ENCODE assay signal across 26 cellular contexts in genomic region chr7:75699993-75700392, GRCh38.
"Had no signal": no experiment of that assay in that cellular context is flagged by ENCODE, and none has a peak within 500 bp of the region (broad histone marks: within the 10 kb centered on the region; RNA-seq: fewer than 3 reads in every experiment).

No MANE protein-coding gene starts in this region.

- H2AFZ ChIP-seq: PC-9 had no signal

- H3K4me1 Mint-ChIP-seq: activated CD4-positive, alpha-beta T cell treated with anti-CD3 and anti-CD28 coated beads, Interleukin-2, amount 10 ng/mL, durations not matched to agents 24 days and 14 days; activated T-helper 17 cell treated with anti-CD3 and anti-CD28 coated beads, Interleukin-2, amount 50 U/mL, for 72 hours; T-cell had no signal

- H3K9me3 Mint-ChIP-seq: activated B cell treated with CpG ODN at 0.5 μM for 24 hours; activated CD4-positive, alpha-beta memory T cell treated with anti-CD3 and anti-CD28 coated beads for 36 hours; activated CD4-positive, alpha-beta T cell treated with anti-CD3 and anti-CD28 coated beads, Interleukin-2, amount 10 ng/mL, durations not matched to agents 24 days and 14 days; activated naive CD4-positive, alpha-beta T cell treated with anti-CD3 and anti-CD28 coated beads for 36 hours; activated T-helper 17 cell treated with anti-CD3 and anti-CD28 coated beads, Interleukin-2, amount 50 U/mL, for 72 hours; T-cell had no signal

- H3K4me3 ChIP-seq: PC-9, SK-N-MC had no signal

- H3K27ac ChIP-seq: PC-9, SK-N-MC had no signal

- H3K4me3 Mint-ChIP-seq: activated B cell treated with CpG ODN at 0.5 μM for 24 hours; activated CD4-positive, alpha-beta memory T cell treated with anti-CD3 and anti-CD28 coated beads for 36 hours; activated CD4-positive, alpha-beta T cell treated with anti-CD3 and anti-CD28 coated beads, Interleukin-2, amount 10 ng/mL, durations not matched to agents 24 days and 14 days; activated naive CD4-positive, alpha-beta T cell treated with anti-CD3 and anti-CD28 coated beads for 36 hours; activated naive CD8-positive, alpha-beta T cell; activated T-helper 17 cell treated with anti-CD3 and anti-CD28 coated beads, Interleukin-2, amount 50 U/mL, for 72 hours; T-cell had no signal

- H3K27ac Mint-ChIP-seq: activated B cell treated with CpG ODN at 0.5 μM for 24 hours; activated CD4-positive, alpha-beta memory T cell treated with anti-CD3 and anti-CD28 coated beads for 36 hours; activated CD4-positive, alpha-beta T cell treated with anti-CD3 and anti-CD28 coated beads, Interleukin-2, amount 10 ng/mL, durations not matched to agents 24 days and 14 days; activated naive CD4-positive, alpha-beta T cell treated with anti-CD3 and anti-CD28 coated beads for 36 hours; activated naive CD8-positive, alpha-beta T cell; activated T-helper 17 cell treated with anti-CD3 and anti-CD28 coated beads, Interleukin-2, amount 50 U/mL, for 72 hours; T-cell had no signal

- H3K36me3 Mint-ChIP-seq: activated CD4-positive, alpha-beta memory T cell treated with anti-CD3 and anti-CD28 coated beads for 36 hours; activated naive CD8-positive, alpha-beta T cell; T-cell had no signal

- ATAC-seq: activated T-helper 17 cell treated with anti-CD3 and anti-CD28 coated beads, Interleukin-2, amount 50 U/mL, for 72 hours; Right ventricle myocardium inferior; T-cell had no signal

- H3K27me3 Mint-ChIP-seq: activated B cell treated with CpG ODN at 0.5 μM for 24 hours; activated CD4-positive, alpha-beta memory T cell treated with anti-CD3 and anti-CD28 coated beads for 36 hours; activated naive CD8-positive, alpha-beta T cell; activated T-helper 17 cell treated with anti-CD3 and anti-CD28 coated beads, Interleukin-2, amount 50 U/mL, for 72 hours had no signal

- DNase-seq: activated B cell treated with CpG ODN at 0.5 μM for 24 hours; activated CD4-positive, alpha-beta memory T cell treated with anti-CD3 and anti-CD28 coated beads for 36 hours; activated CD4-positive, alpha-beta T cell treated with anti-CD3 and anti-CD28 coated beads for 1 hour; activated CD4-positive, alpha-beta T cell treated with anti-CD3 and anti-CD28 coated beads, Interleukin-2, amount 10 ng/mL, durations not matched to agents 24 days and 14 days; activated CD8-positive, alpha-beta memory T cell treated with anti-CD3 and anti-CD28 coated beads for 24 hours; activated gamma-delta T cell; activated naive CD4-positive, alpha-beta T cell treated with anti-CD3 and anti-CD28 coated beads for 36 hours; activated T-cell treated with anti-CD3 and anti-CD28 coated beads, Interleukin-2, amount 50 U/mL, for 48 hours; amygdala; MM.1S; NCI-H1105 treated with DMSO at 0.1 percent for 48 hours; NCI-H146; NCI-H187 treated with DMSO at 0.1 percent for 48 hours; NCI-H2171 treated with DMSO at 0.1 percent for 48 hours; NCI-H226; NCI-H526 treated with DMSO at 0.1 percent for 48 hours; NCI-H82; PC-9; RPMI8226; T-cell; T-helper 2 cell; T1000 had no signal

- H3K4me2 ChIP-seq: PC-9 had no signal
